ENCODE assay signal across 1 cellular context in genomic region chr6:43989556-43990248, GRCh38.
A peak's percentile ranks its signal among the peaks of the same experiment; 100 is the strongest.
TF ChIP-seq lines count a peak whose summit lies in the region.

No MANE protein-coding gene starts in this region.

TF ChIP-seq in HepG2, 621 proteins besides CTCF, POLR2A, EP300 and RAD21 (continued from another document and continues in another):
- TF ChIP-seq ZNF687 (CRISPR knock-in tag; IDR thresholded peaks at IDR 0.05) (peak; percentile 77), ISX (CRISPR knock-in tag; conservative IDR thresholded peaks at IDR 0.05) (no peak), IKZF1 (IDR thresholded peaks at IDR 0.05) (no peak), ZNF781 (CRISPR knock-in tag; IDR thresholded peaks at IDR 0.05; ENCODE audit: borderline replicate concordance, not compliant biosample characterization) (no peak), ZSCAN30 (CRISPR knock-in tag; IDR thresholded peaks at IDR 0.05) (no peak), SATB2 (CRISPR knock-in tag; IDR thresholded peaks at IDR 0.05) (no peak), USF2 (IDR thresholded peaks at IDR 0.05; ENCODE audit: low read depth, low read length) (no peak), USF2 (CRISPR knock-in tag; IDR thresholded peaks at IDR 0.05; ENCODE audit: borderline replicate concordance) (no peak), GATA4 (IDR thresholded peaks at IDR 0.05; ENCODE audit: borderline replicate concordance, low read depth) (no peak), MEF2D (CRISPR knock-in tag; IDR thresholded peaks at IDR 0.05) (0 out of 2 replicates have a peak, but pooled peaks have one; percentile 23), SRY (CRISPR knock-in tag; IDR thresholded peaks at IDR 0.05) (no peak), TEAD3 (CRISPR knock-in tag; optimal IDR thresholded peaks at IDR 0.05; ENCODE audit: borderline replicate concordance) (no peak), ZBTB21 (CRISPR knock-in tag; IDR thresholded peaks at IDR 0.05) (no peak), MAF1 (CRISPR knock-in tag; IDR thresholded peaks at IDR 0.05; ENCODE audit: borderline replicate concordance) (no peak), ELF3 (CRISPR knock-in tag; IDR thresholded peaks at IDR 0.05) (0 out of 2 replicates have a peak, but pooled peaks have one; percentile 21), SNAPC4 (CRISPR knock-in tag; IDR thresholded peaks at IDR 0.05) (no peak), TEAD2 (CRISPR knock-in tag; IDR thresholded peaks at IDR 0.05) (no peak), DPF2 (CRISPR knock-in tag; IDR thresholded peaks at IDR 0.05; ENCODE audit: borderline replicate concordance, low read depth) (no peak), NFE2L2 (IDR thresholded peaks at IDR 0.05; ENCODE audit: low read length) (no peak), KLF11 (CRISPR knock-in tag; IDR thresholded peaks at IDR 0.05) (no peak), ELF1 (CRISPR knock-in tag; IDR thresholded peaks at IDR 0.05) (no peak), ZSCAN12 (CRISPR knock-in tag; IDR thresholded peaks at IDR 0.05) (no peak), FOXP4 (CRISPR knock-in tag; IDR thresholded peaks at IDR 0.05) (no peak), JDP2 (CRISPR knock-in tag; IDR thresholded peaks at IDR 0.05; ENCODE audit: borderline replicate concordance) (no peak), TCF7L2 (IDR thresholded peaks at IDR 0.05; ENCODE audit: low read depth, low read length) (no peak), NR3C1 (CRISPR knock-in tag; IDR thresholded peaks at IDR 0.05) (no peak), AGO1 (IDR thresholded peaks at IDR 0.05; ENCODE audit: low read depth, low read length, poor library complexity, severe bottlenecking) (no peak), ZNF138 (CRISPR knock-in tag; IDR thresholded peaks at IDR 0.05; ENCODE audit: low read depth) (no peak), ELF4 (CRISPR knock-in tag; IDR thresholded peaks at IDR 0.05; ENCODE audit: borderline replicate concordance) (no peak), ZFP62 (CRISPR knock-in tag; IDR thresholded peaks at IDR 0.05) (no peak), PAF1 (CRISPR knock-in tag; IDR thresholded peaks at IDR 0.05) (no peak), KAT2B (IDR thresholded peaks at IDR 0.05; ENCODE audit: borderline replicate concordance, low read depth, low read length) (no peak), SPEN (CRISPR knock-in tag; IDR thresholded peaks at IDR 0.05; ENCODE audit: low read depth) (peak; percentile 60; the same call in 1 of the 2 replicates), ARID4A (CRISPR knock-in tag; IDR thresholded peaks at IDR 0.05; ENCODE audit: borderline replicate concordance) (no peak), BCL6 (CRISPR knock-in tag; IDR thresholded peaks at IDR 0.05) (no peak), TFAP4 (IDR thresholded peaks at IDR 0.05; ENCODE audit: borderline replicate concordance, low read depth) (0 out of 2 replicates have a peak, but pooled peaks have one; percentile 16), SMARCE1 (IDR thresholded peaks at IDR 0.05; ENCODE audit: borderline replicate concordance) (no peak), TFDP1 (CRISPR knock-in tag; IDR thresholded peaks at IDR 0.05; ENCODE audit: borderline replicate concordance) (no peak), ZMYM3 (CRISPR knock-in tag; IDR thresholded peaks at IDR 0.05) (no peak; the same call in 1 of the 2 replicates), ATM (IDR thresholded peaks at IDR 0.05; ENCODE audit: borderline replicate concordance) (no peak)
